In the genomic region with DNA sequence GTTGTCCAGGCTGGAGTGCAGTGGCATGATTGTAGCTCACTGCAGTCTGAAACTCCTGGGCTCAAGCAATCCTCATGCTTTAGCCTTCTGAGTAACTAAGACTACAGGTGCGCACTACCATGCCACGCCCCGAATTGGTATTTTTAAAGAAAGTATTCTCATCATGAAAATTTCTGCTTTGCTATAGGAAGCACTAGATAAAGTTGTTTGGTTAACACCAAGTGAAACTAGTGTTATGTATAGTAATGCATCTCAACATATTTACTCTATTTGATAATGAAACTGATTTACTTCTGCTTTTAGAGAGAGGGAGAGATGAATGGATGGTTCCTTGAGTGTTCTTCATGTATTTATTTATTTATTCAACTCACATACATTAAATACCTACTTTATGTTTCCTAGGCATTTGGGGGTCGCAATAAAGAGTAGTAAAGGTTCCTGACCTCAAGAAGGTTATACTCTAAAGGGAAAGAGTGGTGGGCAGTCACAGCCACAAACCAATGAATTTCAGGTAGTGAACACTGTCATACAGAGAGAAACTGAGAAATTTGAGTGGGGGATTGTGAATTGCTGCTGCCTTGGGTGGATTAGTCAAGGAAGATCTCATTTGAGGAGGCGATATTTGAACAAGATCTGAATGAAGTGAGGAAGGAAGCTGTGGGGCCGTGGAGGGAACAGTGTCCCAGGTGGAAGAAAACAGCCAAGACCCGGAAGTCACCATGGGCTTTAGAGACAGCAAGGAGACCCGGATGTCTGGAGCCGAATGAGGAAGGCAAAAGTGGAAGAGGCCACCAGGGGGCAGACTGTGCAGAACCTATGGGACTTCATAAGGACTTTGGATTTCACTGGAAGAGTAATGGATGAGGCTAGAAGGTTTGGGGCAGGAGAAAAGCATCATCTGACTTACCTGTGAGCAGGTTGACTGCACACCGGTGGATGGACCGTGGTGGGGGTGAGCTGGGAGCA, we compare ENCODE assay signal across 8 cellular contexts.
DNase-seq lines count a peak whose midpoint lies in the region; ATAC-seq, FAIRE-seq and TF ChIP-seq lines count a peak whose summit lies in the region.

No MANE protein-coding gene starts in this region.

- no peak overlapping the region for H3K27ac ChIP-seq in DND-41 (ENCODE audit: low read length)
- H3K27ac ChIP-seq in suprapubic skin: no peak overlapping the region

- TF ChIP-seq POLR2A in suprapubic skin (IDR thresholded peaks at IDR 0.05): no peak

- H3K4me3 ChIP-seq in DND-41 (ENCODE audit: low read depth in 1 of 2, low read length in 2 of 2) (no peak overlapping the region), astrocyte of the spinal cord (ENCODE audit: low read depth, low read length) (no peak overlapping the region), kidney epithelial cell (ENCODE audit: low read depth, low read length) (no peak overlapping the region), suprapubic skin (no peak overlapping the region)

- H3K4me1 ChIP-seq in DND-41 (ENCODE audit: insufficient read depth, low read length): no peaks in the 10 kb centered on the region
- H3K4me1 ChIP-seq in suprapubic skin: peaks cover 17% of the 10 kb centered on the region

- ATAC-seq in DND-41 (ENCODE audit: insufficient read depth, low read depth): peak; percentile 67
- ATAC-seq in HG03354 (IDR thresholded peaks at IDR 0.05; ENCODE audit: poor library complexity, severe bottlenecking, unreplicated experiment): peak; percentile 66
- no peak for ATAC-seq in HG02840 (IDR thresholded peaks at IDR 0.05; ENCODE audit: low FRiP score, unreplicated experiment)

- H3K9me3 ChIP-seq in DND-41 (ENCODE audit: insufficient read depth, low read length, severe bottlenecking): no peaks in the 10 kb centered on the region
- no peaks in the 10 kb centered on the region for H3K9me3 ChIP-seq in suprapubic skin

- H4K20me1 ChIP-seq in DND-41 (ENCODE audit: insufficient read depth, low read length): no peaks in the 10 kb centered on the region

- DNase-seq in DND-41 (peak; percentile 60), GM19239 (ENCODE audit: insufficient read length, low spot score) (peak; percentile 12), RPMI7951 (ENCODE audit: low read depth) (peak; percentile 68), astrocyte of the spinal cord (ENCODE audit: low read depth, low spot score) (peak; percentile 31), kidney epithelial cell (ENCODE audit: low read depth) (no peak), suprapubic skin (ENCODE audit: low spot score in 2 of 2) (peak in 1 of 2 donors; percentile 62)

- H3K79me2 ChIP-seq in DND-41 (ENCODE audit: insufficient read depth, low read length): no peaks in the 10 kb centered on the region

- 86% methylated on average over 11 of the region's 11 CpGs for WGBS in suprapubic skin

- no peak overlapping the region for H3K9ac ChIP-seq in DND-41 (ENCODE audit: low read depth, low read length)

- H3K36me3 ChIP-seq in DND-41 (ENCODE audit: insufficient read depth, low read length): no peaks in the 10 kb centered on the region
- no peaks in the 10 kb centered on the region for H3K36me3 ChIP-seq in kidney epithelial cell (ENCODE audit: control insufficient read depth, insufficient read depth, low read length)
- no peaks in the 10 kb centered on the region for H3K36me3 ChIP-seq in suprapubic skin

- H3K27me3 ChIP-seq in DND-41 (ENCODE audit: insufficient read depth, low read length, poor library complexity): peaks cover 33% of the 10 kb centered on the region
- no peaks in the 10 kb centered on the region for H3K27me3 ChIP-seq in kidney epithelial cell (ENCODE audit: control insufficient read depth, insufficient read depth, low read length)
- H3K27me3 ChIP-seq in suprapubic skin: no peaks in the 10 kb centered on the region

- H3K4me2 ChIP-seq in DND-41 (ENCODE audit: insufficient read depth, low read length): no peak overlapping the region

- TF ChIP-seq CTCF in DND-41 (IDR thresholded peaks at IDR 0.05; ENCODE audit: borderline replicate concordance, extremely low read depth, low read length, poor library complexity, severe bottlenecking) (peak; percentile 83), astrocyte of the spinal cord (IDR thresholded peaks at IDR 0.05; ENCODE audit: low read depth, low read length) (peak; percentile 64), kidney epithelial cell (IDR thresholded peaks at IDR 0.05; ENCODE audit: insufficient read depth, low read length, poor library complexity, severe bottlenecking) (peak; percentile 45), suprapubic skin (IDR thresholded peaks at IDR 0.05) (peak; percentile 13 to 31)

- no peak for FAIRE-seq in GM19239 (lab: Jason Lieb, UNC)

- no peak for TF ChIP-seq EP300 in suprapubic skin (IDR thresholded peaks at IDR 0.05)

- in situ Hi-C loops in astrocyte of the spinal cord (cut with HindIII; ENCODE audit: low sequenced_read_pairs): no loop called here

- H2AFZ ChIP-seq in DND-41 (ENCODE audit: low read depth, low read length): no peak overlapping the region

Comparison
In these comparisons a context has a peak if more than half of its experiments do, and no peak if none do; other contexts are left out.
1. CTCF ChIP-seq: peak in every context shown above with its lines; median percentile 83 in DND-41; 64 in astrocyte of the spinal cord; 45 in kidney epithelial cell; 22 in suprapubic skin.